3 cellular contexts compared by ENCODE assay signal in the genomic region with DNA sequence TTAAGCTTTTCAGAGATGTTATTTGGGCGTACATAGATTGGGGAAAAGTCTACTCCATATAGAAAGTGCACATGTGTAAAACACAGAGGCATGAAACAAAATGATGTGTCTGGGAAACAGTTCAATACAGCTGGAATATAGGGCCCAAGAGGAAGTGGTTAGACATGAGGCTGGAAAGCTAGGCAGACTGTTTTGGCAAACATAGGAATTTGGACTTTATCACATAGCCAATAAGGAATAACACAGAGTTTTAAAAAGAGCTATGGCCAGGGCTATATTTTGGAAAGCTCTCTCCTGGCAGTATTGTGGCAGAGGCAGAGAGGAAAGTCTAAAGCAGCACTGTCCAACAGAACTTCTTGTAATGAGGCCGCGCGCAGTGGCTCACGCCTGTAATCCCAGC.
TF ChIP-seq lines count a peak whose summit lies in the region.

No MANE protein-coding gene starts in this region.

TF ChIP-seq in SK-N-SH, 30 proteins besides CTCF, POLR2A, EP300 and RAD21:
- TF ChIP-seq, protein P1, sequence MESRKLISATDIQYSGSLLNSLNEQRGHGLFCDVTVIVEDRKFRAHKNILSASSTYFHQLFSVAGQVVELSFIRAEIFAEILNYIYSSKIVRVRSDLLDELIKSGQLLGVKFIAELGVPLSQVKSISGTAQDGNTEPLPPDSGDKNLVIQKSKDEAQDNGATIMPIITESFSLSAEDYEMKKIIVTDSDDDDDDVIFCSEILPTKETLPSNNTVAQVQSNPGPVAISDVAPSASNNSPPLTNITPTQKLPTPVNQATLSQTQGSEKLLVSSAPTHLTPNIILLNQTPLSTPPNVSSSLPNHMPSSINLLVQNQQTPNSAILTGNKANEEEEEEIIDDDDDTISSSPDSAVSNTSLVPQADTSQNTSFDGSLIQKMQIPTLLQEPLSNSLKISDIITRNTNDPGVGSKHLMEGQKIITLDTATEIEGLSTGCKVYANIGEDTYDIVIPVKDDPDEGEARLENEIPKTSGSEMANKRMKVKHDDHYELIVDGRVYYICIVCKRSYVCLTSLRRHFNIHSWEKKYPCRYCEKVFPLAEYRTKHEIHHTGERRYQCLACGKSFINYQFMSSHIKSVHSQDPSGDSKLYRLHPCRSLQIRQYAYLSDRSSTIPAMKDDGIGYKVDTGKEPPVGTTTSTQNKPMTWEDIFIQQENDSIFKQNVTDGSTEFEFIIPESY (IDR thresholded peaks at IDR 0.05; ENCODE audit: borderline replicate concordance, low read depth): no peak
- TF ChIP-seq FOXJ3 (CRISPR knock-in tag; IDR thresholded peaks at IDR 0.05) (no peak), GATA2 (CRISPR knock-in tag; IDR thresholded peaks at IDR 0.05) (no peak), MXI1 (IDR thresholded peaks at IDR 0.05; ENCODE audit: low read depth, low read length) (no peak), NRF1 (IDR thresholded peaks at IDR 0.05; ENCODE audit: low read depth, low read length) (no peak), SIN3A (IDR thresholded peaks at IDR 0.05; ENCODE audit: borderline replicate concordance, low read depth, low read length) (no peak), ELF1 (IDR thresholded peaks at IDR 0.05) (no peak), POLR2AphosphoS5 (IDR thresholded peaks at IDR 0.05; ENCODE audit: low read depth, low read length) (no peak), MEF2A (IDR thresholded peaks at IDR 0.05; ENCODE audit: borderline replicate concordance, low read depth) (no peak), TCF12 (IDR thresholded peaks at IDR 0.05) (no peak), CHD2 (IDR thresholded peaks at IDR 0.05; ENCODE audit: low read length, partially characterized antibody) (no peak), NFIC (IDR thresholded peaks at IDR 0.05; ENCODE audit: borderline replicate concordance) (no peak), GABPA (IDR thresholded peaks at IDR 0.05; ENCODE audit: low read depth) (no peak), YY1 (IDR thresholded peaks at IDR 0.05; ENCODE audit: low read depth) (no peak), TAF1 (IDR thresholded peaks at IDR 0.05; ENCODE audit: borderline replicate concordance, low read depth, low read length) (no peak), RFX5 (IDR thresholded peaks at IDR 0.05; ENCODE audit: low read length) (no peak)
- TF ChIP-seq, protein P2, sequence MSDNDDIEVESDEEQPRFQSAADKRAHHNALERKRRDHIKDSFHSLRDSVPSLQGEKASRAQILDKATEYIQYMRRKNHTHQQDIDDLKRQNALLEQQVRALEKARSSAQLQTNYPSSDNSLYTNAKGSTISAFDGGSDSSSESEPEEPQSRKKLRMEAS (IDR thresholded peaks at IDR 0.05; ENCODE audit: low read depth): no peak
- TF ChIP-seq, protein P3, sequence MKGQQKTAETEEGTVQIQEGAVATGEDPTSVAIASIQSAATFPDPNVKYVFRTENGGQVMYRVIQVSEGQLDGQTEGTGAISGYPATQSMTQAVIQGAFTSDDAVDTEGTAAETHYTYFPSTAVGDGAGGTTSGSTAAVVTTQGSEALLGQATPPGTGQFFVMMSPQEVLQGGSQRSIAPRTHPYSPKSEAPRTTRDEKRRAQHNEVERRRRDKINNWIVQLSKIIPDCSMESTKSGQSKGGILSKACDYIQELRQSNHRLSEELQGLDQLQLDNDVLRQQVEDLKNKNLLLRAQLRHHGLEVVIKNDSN (IDR thresholded peaks at IDR 0.05; ENCODE audit: borderline replicate concordance, low read depth): no peak
- TF ChIP-seq, protein P4, sequence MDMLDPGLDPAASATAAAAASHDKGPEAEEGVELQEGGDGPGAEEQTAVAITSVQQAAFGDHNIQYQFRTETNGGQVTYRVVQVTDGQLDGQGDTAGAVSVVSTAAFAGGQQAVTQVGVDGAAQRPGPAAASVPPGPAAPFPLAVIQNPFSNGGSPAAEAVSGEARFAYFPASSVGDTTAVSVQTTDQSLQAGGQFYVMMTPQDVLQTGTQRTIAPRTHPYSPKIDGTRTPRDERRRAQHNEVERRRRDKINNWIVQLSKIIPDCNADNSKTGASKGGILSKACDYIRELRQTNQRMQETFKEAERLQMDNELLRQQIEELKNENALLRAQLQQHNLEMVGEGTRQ (IDR thresholded peaks at IDR 0.05; ENCODE audit: borderline replicate concordance, low read depth, low read length): no peak

TF ChIP-seq in SK-N-SH treated with all-trans-retinoic acid at 6 μM for 48 hours, 23 proteins besides CTCF, POLR2A, EP300 and RAD21:
- no peak for TF ChIP-seq ZC3H10 (CRISPR knock-in tag; IDR thresholded peaks at IDR 0.05)
- TF ChIP-seq, protein P5, sequence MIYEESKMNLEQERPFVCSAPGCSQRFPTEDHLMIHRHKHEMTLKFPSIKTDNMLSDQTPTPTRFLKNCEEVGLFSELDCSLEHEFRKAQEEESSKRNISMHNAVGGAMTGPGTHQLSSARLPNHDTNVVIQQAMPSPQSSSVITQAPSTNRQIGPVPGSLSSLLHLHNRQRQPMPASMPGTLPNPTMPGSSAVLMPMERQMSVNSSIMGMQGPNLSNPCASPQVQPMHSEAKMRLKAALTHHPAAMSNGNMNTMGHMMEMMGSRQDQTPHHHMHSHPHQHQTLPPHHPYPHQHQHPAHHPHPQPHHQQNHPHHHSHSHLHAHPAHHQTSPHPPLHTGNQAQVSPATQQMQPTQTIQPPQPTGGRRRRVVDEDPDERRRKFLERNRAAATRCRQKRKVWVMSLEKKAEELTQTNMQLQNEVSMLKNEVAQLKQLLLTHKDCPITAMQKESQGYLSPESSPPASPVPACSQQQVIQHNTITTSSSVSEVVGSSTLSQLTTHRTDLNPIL (CRISPR knock-in tag; IDR thresholded peaks at IDR 0.05; ENCODE audit: low read depth): no peak
- TF ChIP-seq PPARA (CRISPR knock-in tag; IDR thresholded peaks at IDR 0.05; ENCODE audit: borderline replicate concordance): no peak
- no peak for TF ChIP-seq ZNF8 (CRISPR knock-in tag; IDR thresholded peaks at IDR 0.05)
- TF ChIP-seq ZFP3 (CRISPR knock-in tag; IDR thresholded peaks at IDR 0.05): no peak
- TF ChIP-seq RARB (CRISPR knock-in tag; IDR thresholded peaks at IDR 0.05): no peak
- no peak for TF ChIP-seq ZFP30 (CRISPR knock-in tag; IDR thresholded peaks at IDR 0.05)
- TF ChIP-seq, protein P6, sequence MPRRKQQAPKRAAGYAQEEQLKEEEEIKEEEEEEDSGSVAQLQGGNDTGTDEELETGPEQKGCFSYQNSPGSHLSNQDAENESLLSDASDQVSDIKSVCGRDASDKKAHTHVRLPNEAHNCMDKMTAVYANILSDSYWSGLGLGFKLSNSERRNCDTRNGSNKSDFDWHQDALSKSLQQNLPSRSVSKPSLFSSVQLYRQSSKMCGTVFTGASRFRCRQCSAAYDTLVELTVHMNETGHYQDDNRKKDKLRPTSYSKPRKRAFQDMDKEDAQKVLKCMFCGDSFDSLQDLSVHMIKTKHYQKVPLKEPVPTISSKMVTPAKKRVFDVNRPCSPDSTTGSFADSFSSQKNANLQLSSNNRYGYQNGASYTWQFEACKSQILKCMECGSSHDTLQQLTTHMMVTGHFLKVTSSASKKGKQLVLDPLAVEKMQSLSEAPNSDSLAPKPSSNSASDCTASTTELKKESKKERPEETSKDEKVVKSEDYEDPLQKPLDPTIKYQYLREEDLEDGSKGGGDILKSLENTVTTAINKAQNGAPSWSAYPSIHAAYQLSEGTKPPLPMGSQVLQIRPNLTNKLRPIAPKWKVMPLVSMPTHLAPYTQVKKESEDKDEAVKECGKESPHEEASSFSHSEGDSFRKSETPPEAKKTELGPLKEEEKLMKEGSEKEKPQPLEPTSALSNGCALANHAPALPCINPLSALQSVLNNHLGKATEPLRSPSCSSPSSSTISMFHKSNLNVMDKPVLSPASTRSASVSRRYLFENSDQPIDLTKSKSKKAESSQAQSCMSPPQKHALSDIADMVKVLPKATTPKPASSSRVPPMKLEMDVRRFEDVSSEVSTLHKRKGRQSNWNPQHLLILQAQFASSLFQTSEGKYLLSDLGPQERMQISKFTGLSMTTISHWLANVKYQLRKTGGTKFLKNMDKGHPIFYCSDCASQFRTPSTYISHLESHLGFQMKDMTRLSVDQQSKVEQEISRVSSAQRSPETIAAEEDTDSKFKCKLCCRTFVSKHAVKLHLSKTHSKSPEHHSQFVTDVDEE (CRISPR knock-in tag; IDR thresholded peaks at IDR 0.05): no peak
- TF ChIP-seq, protein P7, sequence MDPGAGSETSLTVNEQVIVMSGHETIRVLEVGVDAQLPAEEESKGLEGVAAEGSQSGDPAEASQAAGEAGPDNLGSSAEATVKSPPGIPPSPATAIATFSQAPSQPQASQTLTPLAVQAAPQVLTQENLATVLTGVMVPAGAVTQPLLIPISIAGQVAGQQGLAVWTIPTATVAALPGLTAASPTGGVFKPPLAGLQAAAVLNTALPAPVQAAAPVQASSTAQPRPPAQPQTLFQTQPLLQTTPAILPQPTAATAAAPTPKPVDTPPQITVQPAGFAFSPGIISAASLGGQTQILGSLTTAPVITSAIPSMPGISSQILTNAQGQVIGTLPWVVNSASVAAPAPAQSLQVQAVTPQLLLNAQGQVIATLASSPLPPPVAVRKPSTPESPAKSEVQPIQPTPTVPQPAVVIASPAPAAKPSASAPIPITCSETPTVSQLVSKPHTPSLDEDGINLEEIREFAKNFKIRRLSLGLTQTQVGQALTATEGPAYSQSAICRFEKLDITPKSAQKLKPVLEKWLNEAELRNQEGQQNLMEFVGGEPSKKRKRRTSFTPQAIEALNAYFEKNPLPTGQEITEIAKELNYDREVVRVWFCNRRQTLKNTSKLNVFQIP (CRISPR knock-in tag; IDR thresholded peaks at IDR 0.05; ENCODE audit: borderline replicate concordance, low read depth): no peak

TF ChIP-seq in K562, 482 proteins besides CTCF, POLR2A, EP300 and RAD21:
- TF ChIP-seq HOXB6 (CRISPR knock-in tag; IDR thresholded peaks at IDR 0.05; ENCODE audit: borderline replicate concordance) (no peak), SPI1 (IDR thresholded peaks at IDR 0.05; ENCODE audit: borderline replicate concordance, low read depth, low read length) (peak; percentile 55)
